ENCODE assay signal across 34 cellular contexts in genomic region chr4:154959756-154960155, GRCh38.
"Had no signal": no experiment of that assay in that cellular context is flagged by ENCODE, and none has a peak within 500 bp of the region (broad histone marks: within the 10 kb centered on the region; RNA-seq: fewer than 3 reads in every experiment).

No MANE protein-coding gene starts in this region.

- ATAC-seq: activated naive CD4-positive, alpha-beta T cell treated with anti-CD3 and anti-CD28 coated beads, Interleukin-2, amount 50 U/mL, for 72 hours; activated naive CD8-positive, alpha-beta T cell treated with anti-CD3 and anti-CD28 coated beads, Interleukin-2, amount 50 U/mL, for 24 hours; activated T-cell treated with anti-CD3 and anti-CD28 coated beads, Interleukin-2, amount 50 U/mL, for 4 hours; activated T-cell treated with anti-CD3 and anti-CD28 coated beads, Interleukin-2, amount 50 U/mL, for 72 hours; activated T-helper 17 cell treated with anti-CD3 and anti-CD28 coated beads, Interleukin-2, amount 50 U/mL, for 72 hours; body of pancreas had no signal

- H3K36me3 Mint-ChIP-seq: activated naive CD4-positive, alpha-beta T cell treated with anti-CD3 and anti-CD28 coated beads, Interleukin-2, amount 10 ng/mL, durations not matched to agents 7 days and 5 days; activated naive CD4-positive, alpha-beta T cell treated with anti-CD3 and anti-CD28 coated beads, Interleukin-2, amount 50 U/mL, for 24 hours; activated naive CD8-positive, alpha-beta T cell; activated naive CD8-positive, alpha-beta T cell treated with anti-CD3 and anti-CD28 coated beads for 36 hours; activated naive CD8-positive, alpha-beta T cell treated with anti-CD3 and anti-CD28 coated beads, Interleukin-2, amount 10 ng/mL, durations not matched to agents 7 days and 5 days; brain had no signal

- H3K27ac Mint-ChIP-seq: activated naive CD4-positive, alpha-beta T cell treated with anti-CD3 and anti-CD28 coated beads for 36 hours; activated naive CD4-positive, alpha-beta T cell treated with anti-CD3 and anti-CD28 coated beads, Interleukin-2, amount 10 ng/mL, durations not matched to agents 7 days and 5 days; activated naive CD4-positive, alpha-beta T cell treated with anti-CD3 and anti-CD28 coated beads, Interleukin-2, amount 50 U/mL, for 24 hours; activated naive CD4-positive, alpha-beta T cell treated with anti-CD3 and anti-CD28 coated beads, Interleukin-2, amount 50 U/mL, for 72 hours; activated naive CD8-positive, alpha-beta T cell; activated naive CD8-positive, alpha-beta T cell treated with anti-CD3 and anti-CD28 coated beads for 36 hours; activated naive CD8-positive, alpha-beta T cell treated with anti-CD3 and anti-CD28 coated beads, Interleukin-2, amount 10 ng/mL, durations not matched to agents 7 days and 5 days; activated naive CD8-positive, alpha-beta T cell treated with anti-CD3 and anti-CD28 coated beads, Interleukin-2, amount 50 U/mL, for 24 hours; activated T-cell treated with anti-CD3 and anti-CD28 coated beads, Interleukin-2, amount 50 U/mL, for 24 hours; activated T-cell treated with anti-CD3 and anti-CD28 coated beads, Interleukin-2, amount 50 U/mL, for 72 hours; activated T-helper 1 cell treated with anti-CD3 and anti-CD28 coated beads, Interleukin-12 subunit alpha, Interleukin-12 subunit beta, Interleukin-2, Interleukin-4 antibody, amounts not matched to agents 30 ng/mL and 10 ng/mL and 1 ng/mL, durations not matched to agents 14 hours and 24 hours and 36 hours; activated T-helper 17 cell treated with anti-CD3 and anti-CD28 coated beads, Interleukin-2, amount 50 U/mL, for 72 hours; activated T-helper 2 cell treated with anti-CD3 and anti-CD28 coated beads, Interferon-gamma antibody, Interleukin-2, Interleukin-4, amounts not matched to agents 10 μg/mL and 5 μg/mL and 100 μg/mL, durations not matched to agents 14 hours and 24 hours and 36 hours; brain had no signal

- H3K27me3 ChIP-seq: adrenal gland, ascending aorta, body of pancreas, brain microvascular endothelial cell, breast epithelium, cardiac muscle cell had no signal

- H3K4me1 ChIP-seq: adrenal gland, ascending aorta, breast epithelium had no signal

- DNase-seq: activated effector memory CD4-positive, alpha-beta T cell treated with anti-CD3 and anti-CD28 coated beads, Interleukin-2, amount 50 U/mL, for 16 hours; activated effector memory CD4-positive, alpha-beta T cell treated with Interleukin-2 at 50 U/mL for 16 hours; activated gamma-delta T cell; activated gamma-delta T cell treated with Interleukin-2 at 50 U/mL for 16 hours; activated naive CD4-positive, alpha-beta T cell; activated naive CD4-positive, alpha-beta T cell treated with anti-CD3 and anti-CD28 coated beads for 36 hours; activated naive CD4-positive, alpha-beta T cell treated with anti-CD3 and anti-CD28 coated beads, Interleukin-2, amount 10 ng/mL, durations not matched to agents 7 days and 5 days; activated naive CD4-positive, alpha-beta T cell treated with anti-CD3 and anti-CD28 coated beads, Interleukin-2, amount 50 U/mL, for 16 hours; activated naive CD4-positive, alpha-beta T cell treated with Interleukin-2 at 50 U/mL for 16 hours; activated naive CD8-positive, alpha-beta T cell treated with anti-CD3 and anti-CD28 coated beads for 36 hours; activated naive CD8-positive, alpha-beta T cell treated with anti-CD3 and anti-CD28 coated beads, Interleukin-2, amount 10 ng/mL, durations not matched to agents 7 days and 5 days; activated naive CD8-positive, alpha-beta T cell treated with anti-CD3 and anti-CD28 coated beads, Interleukin-2, amount 50 U/mL, for 24 hours; activated T-cell treated with anti-CD3 and anti-CD28 coated beads, Interleukin-2, amount 50 U/mL, for 1 hour; activated T-cell treated with anti-CD3 and anti-CD28 coated beads, Interleukin-2, amount 50 U/mL, for 24 hours; activated T-cell treated with anti-CD3 and anti-CD28 coated beads, Interleukin-2, amount 50 U/mL, for 4 hours; activated T-cell treated with anti-CD3 and anti-CD28 coated beads, Interleukin-2, amount 50 U/mL, for 48 hours; activated T-cell treated with anti-CD3 and anti-CD28 coated beads, Interleukin-2, amount 50 U/mL, for 72 hours; amniotic stem cell; brain microvascular endothelial cell; central memory CD4-positive, alpha-beta T cell; cerebellar nuclear complex had no signal

- H3K27ac ChIP-seq: adrenal gland, ascending aorta, body of pancreas, brain microvascular endothelial cell, breast epithelium, cardiac muscle cell had no signal

- H3K36me3 ChIP-seq: adrenal gland, ascending aorta, brain microvascular endothelial cell, breast epithelium, cardiac muscle cell had no signal

- H3K27me3 Mint-ChIP-seq: activated naive CD4-positive, alpha-beta T cell treated with anti-CD3 and anti-CD28 coated beads, Interleukin-2, amount 10 ng/mL, durations not matched to agents 7 days and 5 days; activated naive CD8-positive, alpha-beta T cell treated with anti-CD3 and anti-CD28 coated beads, Interleukin-2, amount 10 ng/mL, durations not matched to agents 7 days and 5 days; activated naive CD8-positive, alpha-beta T cell treated with anti-CD3 and anti-CD28 coated beads, Interleukin-2, amount 50 U/mL, for 24 hours; activated T-cell treated with anti-CD3 and anti-CD28 coated beads, Interleukin-2, amount 50 U/mL, for 24 hours; activated T-helper 17 cell treated with anti-CD3 and anti-CD28 coated beads, Interleukin-2, amount 50 U/mL, for 72 hours; brain; central memory CD8-positive, alpha-beta T cell had no signal

- H3K4me3 ChIP-seq: adrenal gland, ascending aorta, body of pancreas, breast epithelium, cardiac muscle cell had no signal

- H3K4me3 Mint-ChIP-seq: activated naive CD4-positive, alpha-beta T cell treated with anti-CD3 and anti-CD28 coated beads for 36 hours; activated naive CD4-positive, alpha-beta T cell treated with anti-CD3 and anti-CD28 coated beads, Interleukin-2, amount 10 ng/mL, durations not matched to agents 7 days and 5 days; activated naive CD4-positive, alpha-beta T cell treated with anti-CD3 and anti-CD28 coated beads, Interleukin-2, amount 50 U/mL, for 24 hours; activated naive CD8-positive, alpha-beta T cell; activated naive CD8-positive, alpha-beta T cell treated with anti-CD3 and anti-CD28 coated beads for 36 hours; activated naive CD8-positive, alpha-beta T cell treated with anti-CD3 and anti-CD28 coated beads, Interleukin-2, amount 10 ng/mL, durations not matched to agents 7 days and 5 days; activated naive CD8-positive, alpha-beta T cell treated with anti-CD3 and anti-CD28 coated beads, Interleukin-2, amount 50 U/mL, for 24 hours; activated T-cell treated with anti-CD3 and anti-CD28 coated beads, Interleukin-2, amount 50 U/mL, for 24 hours; activated T-cell treated with anti-CD3 and anti-CD28 coated beads, Interleukin-2, amount 50 U/mL, for 4 hours; activated T-cell treated with anti-CD3 and anti-CD28 coated beads, Interleukin-2, amount 50 U/mL, for 72 hours; activated T-helper 1 cell treated with anti-CD3 and anti-CD28 coated beads, Interleukin-12 subunit alpha, Interleukin-12 subunit beta, Interleukin-2, Interleukin-4 antibody, amounts not matched to agents 30 ng/mL and 10 ng/mL and 1 ng/mL, durations not matched to agents 14 hours and 24 hours and 36 hours; activated T-helper 17 cell treated with anti-CD3 and anti-CD28 coated beads, Interleukin-2, amount 50 U/mL, for 72 hours; brain; central memory CD8-positive, alpha-beta T cell had no signal

- H3K9me3 ChIP-seq: adrenal gland, body of pancreas, breast epithelium had no signal

- H3K4me1 Mint-ChIP-seq: activated naive CD4-positive, alpha-beta T cell treated with anti-CD3 and anti-CD28 coated beads, Interleukin-2, amount 10 ng/mL, durations not matched to agents 7 days and 5 days; activated naive CD4-positive, alpha-beta T cell treated with anti-CD3 and anti-CD28 coated beads, Interleukin-2, amount 50 U/mL, for 24 hours; activated naive CD8-positive, alpha-beta T cell treated with anti-CD3 and anti-CD28 coated beads for 36 hours; activated naive CD8-positive, alpha-beta T cell treated with anti-CD3 and anti-CD28 coated beads, Interleukin-2, amount 10 ng/mL, durations not matched to agents 7 days and 5 days; activated naive CD8-positive, alpha-beta T cell treated with anti-CD3 and anti-CD28 coated beads, Interleukin-2, amount 50 U/mL, for 24 hours; activated T-helper 17 cell treated with anti-CD3 and anti-CD28 coated beads, Interleukin-2, amount 50 U/mL, for 72 hours; central memory CD8-positive, alpha-beta T cell had no signal

- H3K9me3 Mint-ChIP-seq: activated naive CD4-positive, alpha-beta T cell treated with anti-CD3 and anti-CD28 coated beads for 36 hours; activated naive CD4-positive, alpha-beta T cell treated with anti-CD3 and anti-CD28 coated beads, Interleukin-2, amount 10 ng/mL, durations not matched to agents 7 days and 5 days; activated T-helper 1 cell treated with anti-CD3 and anti-CD28 coated beads, Interleukin-12 subunit alpha, Interleukin-12 subunit beta, Interleukin-2, Interleukin-4 antibody, amounts not matched to agents 30 ng/mL and 10 ng/mL and 1 ng/mL, durations not matched to agents 14 hours and 24 hours and 36 hours; activated T-helper 17 cell treated with anti-CD3 and anti-CD28 coated beads, Interleukin-2, amount 50 U/mL, for 72 hours; central memory CD8-positive, alpha-beta T cell had no signal
